17 cellular contexts compared by ENCODE assay signal in the genomic region with DNA sequence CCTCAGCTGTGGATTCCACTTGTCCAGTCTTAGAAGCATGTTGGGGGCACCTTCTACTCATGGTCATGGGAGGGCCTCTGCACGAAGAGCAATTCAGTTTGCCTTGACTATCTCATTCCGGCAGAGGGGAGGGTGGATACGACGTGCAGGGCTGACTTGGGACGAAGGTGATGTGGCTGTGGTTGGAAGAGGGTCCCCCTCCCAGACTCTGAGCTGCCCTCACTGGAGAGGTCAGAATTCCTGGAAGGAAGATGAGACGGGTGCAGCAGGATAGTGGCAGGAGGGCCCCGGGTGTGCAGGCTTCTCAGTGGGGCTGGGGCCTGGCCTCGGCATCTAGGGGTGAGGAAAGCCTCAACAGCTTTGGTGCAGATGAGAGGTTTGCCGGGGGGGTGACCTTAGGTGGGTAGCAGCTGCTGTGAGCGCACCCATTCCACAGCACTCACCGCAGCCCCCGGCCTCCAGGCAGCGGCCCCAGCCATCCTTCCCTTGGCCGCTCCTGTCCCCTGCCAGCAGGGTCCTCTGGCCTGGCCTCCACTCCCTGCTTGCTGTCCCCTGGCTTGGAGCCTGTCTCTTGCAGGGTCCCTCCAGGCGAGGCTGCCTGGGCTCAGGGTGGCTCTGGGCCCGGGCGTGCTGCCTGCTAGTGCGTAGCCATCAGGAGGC. TPM values are rescaled to one million over a fixed set of nuclear protein-coding genes. Genes with fewer than 3 reads are reported as not detected.
DNase-seq lines count a peak whose midpoint lies in the region; ATAC-seq and TF ChIP-seq lines count a peak whose summit lies in the region.
"Had no signal": no experiment of that assay in that cellular context is flagged by ENCODE, and none has a peak within 500 bp of the region (broad histone marks: within the 10 kb centered on the region; RNA-seq: fewer than 3 reads in every experiment).

No MANE protein-coding gene starts in this region.

- H3K79me1 ChIP-seq in neuronal stem cell (ENCODE audit: low read depth, low read length) = peaks cover 2% of the 10 kb centered on the region

- no peaks in the 10 kb centered on the region for H3K27me3 ChIP-seq in CD4-positive, alpha-beta memory T cell (ENCODE audit: insufficient read depth, low read length)
- H3K27me3 ChIP-seq in RWPE2 (ENCODE audit: insufficient read depth, poor library complexity, severe bottlenecking) (no peaks in the 10 kb centered on the region), neuronal stem cell (ENCODE audit: control insufficient read depth in 3 of 3, insufficient read depth in 3 of 3, low read depth in 1 of 3, low read length in 3 of 3) (peaks cover 0 to 32% (median 16%) of the 10 kb centered on the region in 3 experiments)

- H2AFZ ChIP-seq in neuronal stem cell (ENCODE audit: low read length) = no peak overlapping the region

- TF ChIP-seq CTCF in RWPE2 (IDR thresholded peaks at IDR 0.05; ENCODE audit: poor library complexity, severe bottlenecking) (no peak), coronary artery (IDR thresholded peaks at IDR 0.05) (no peak)

- H3K4me1 ChIP-seq in CD4-positive, alpha-beta memory T cell (ENCODE audit: insufficient read depth, low read length) = peaks cover 44% of the 10 kb centered on the region
- H3K4me1 ChIP-seq in RWPE2 (ENCODE audit: insufficient read depth, poor library complexity, severe bottlenecking) (peaks cover 9% of the 10 kb centered on the region), neuronal stem cell (ENCODE audit: control insufficient read depth in 2 of 2, insufficient read depth in 1 of 2, low read depth in 1 of 2, low read length in 2 of 2) (peaks cover 18% of the 10 kb centered on the region in 2 donors)

- H4K8ac ChIP-seq in neuronal stem cell (ENCODE audit: low read depth, low read length) = no peak overlapping the region

- H4K91ac ChIP-seq in neuronal stem cell (ENCODE audit: low read depth, low read length, poor library complexity) = no peak overlapping the region

- H2BK5ac ChIP-seq in neuronal stem cell (ENCODE audit: low read length) = no peak overlapping the region

- H3K18ac ChIP-seq in neuronal stem cell (ENCODE audit: low read length) = peak overlapping the region; percentile 64

- WGBS in neuronal stem cell (ENCODE audit: extremely low coverage in 2 of 2, insufficient read length in 2 of 2, insufficient replicate concordance in 1 of 2), 2 donors = no CpG with 5 or more reads among the region's 18 CpGs

- ATAC-seq in RWPE2 (ENCODE audit: low read depth) (no peak), Right ventricle myocardium superior (ENCODE audit: poor library complexity) (no peak), HG02571 (IDR thresholded peaks at IDR 0.05; ENCODE audit: unreplicated experiment) (no peak)
- ATAC-seq in stimulated activated naive B cell treated with anti-CD40 and anti-IgM and Interleukin-4, amounts not matched to agents 10 μg/mL and 1 μg/mL and 100 μg/mL, for 72 hours (replicated peaks) = no peak
- ATAC-seq: stimulated activated naive CD8-positive, alpha-beta T cell treated with anti-CD3 and anti-CD28 coated beads, Interleukin-15, amount 100 ng/mL, for 72 hours had no signal

- no peaks in the 10 kb centered on the region for H3K27me3 Mint-ChIP-seq in CD4-positive, alpha-beta memory T cell
- no peaks in the 10 kb centered on the region for H3K27me3 Mint-ChIP-seq in stimulated activated naive B cell treated with anti-CD40 and anti-IgM and Interleukin-4, amounts not matched to agents 10 μg/mL and 1 μg/mL and 100 μg/mL, for 72 hours
- H3K27me3 Mint-ChIP-seq: stimulated activated naive CD8-positive, alpha-beta T cell treated with anti-CD3 and anti-CD28 coated beads, Interleukin-15, amount 100 ng/mL, for 72 hours had no signal

- H3K4me1 Mint-ChIP-seq in CD4-positive, alpha-beta memory T cell = peaks cover 23 to 49% (median 34%) of the 10 kb centered on the region in 4 donors
- peaks cover 29 to 49% of the 10 kb centered on the region in 2 donors for H3K4me1 Mint-ChIP-seq in stimulated activated naive B cell treated with anti-CD40 and anti-IgM and Interleukin-4, amounts not matched to agents 10 μg/mL and 1 μg/mL and 100 μg/mL, for 72 hours

- H3K9me3 Mint-ChIP-seq in CD4-positive, alpha-beta memory T cell = no peaks in the 10 kb centered on the region
- H3K9me3 Mint-ChIP-seq in stimulated activated naive B cell treated with anti-CD40 and anti-IgM and Interleukin-4, amounts not matched to agents 10 μg/mL and 1 μg/mL and 100 μg/mL, for 72 hours = no peaks in the 10 kb centered on the region
- H3K9me3 Mint-ChIP-seq: stimulated activated naive CD8-positive, alpha-beta T cell treated with anti-CD3 and anti-CD28 coated beads, Interleukin-15, amount 100 ng/mL, for 72 hours had no signal

- peak in 1 of 5 donors; percentile 28 for DNase-seq in CD4-positive, alpha-beta memory T cell
- peak; percentile 38 for DNase-seq in RWPE2 (ENCODE audit: low spot score)
- DNase-seq in Right ventricle myocardium superior = peak; percentile 31
- DNase-seq in neuronal stem cell (ENCODE audit: low spot score) = no peak
- no peak for DNase-seq in anterior cingulate cortex (lab: John Stamatoyannopoulos, UW)
- DNase-seq in coronary artery (ENCODE audit: low spot score) = no peak
- no peak for DNase-seq in stimulated activated naive B cell treated with anti-CD40 and anti-IgM and Interleukin-4, amounts not matched to agents 10 μg/mL and 1 μg/mL and 100 μg/mL, for 72 hours
- DNase-seq: activated CD4-positive, alpha-beta T cell treated with anti-CD3 and anti-CD28 coated beads for 4 hours; activated gamma-delta T cell; caudate nucleus; NCI-H2107; NK-92 treated with Interleukin-12 subunit alpha and Interleukin-12 subunit beta, amount 100 ng/mL, for 24 hours; retina; SW 1271 had no signal

- H3K9ac ChIP-seq in neuronal stem cell (ENCODE audit: low read depth, low read length, poor library complexity) = no peak overlapping the region

- peak overlapping the region; percentile 60 for H3K27ac ChIP-seq in CD4-positive, alpha-beta memory T cell (ENCODE audit: low read depth, low read length)
- H3K27ac ChIP-seq in RWPE2 (ENCODE audit: poor library complexity, severe bottlenecking) (no peak overlapping the region), neuronal stem cell (replicated peaks; ENCODE audit: low read length) (no peak overlapping the region), coronary artery (no peak overlapping the region)
- H3K27ac ChIP-seq: HL-60 had no signal

- peaks cover 0 to 41% of the 10 kb centered on the region in 2 donors for H3K36me3 Mint-ChIP-seq in CD4-positive, alpha-beta memory T cell
- H3K36me3 Mint-ChIP-seq in stimulated activated naive B cell treated with anti-CD40 and anti-IgM and Interleukin-4, amounts not matched to agents 10 μg/mL and 1 μg/mL and 100 μg/mL, for 72 hours = peaks cover 17 to 18% of the 10 kb centered on the region in 2 donors

- no peaks in the 10 kb centered on the region for H3K9me3 ChIP-seq in CD4-positive, alpha-beta memory T cell (ENCODE audit: control insufficient read depth in 1 of 2, low read length in 2 of 2)
- H3K9me3 ChIP-seq in RWPE2 (ENCODE audit: severe bottlenecking) = no peaks in the 10 kb centered on the region
- peaks cover 0 to 2% of the 10 kb centered on the region in 2 donors for H3K9me3 ChIP-seq in neuronal stem cell (replicated peaks in 1 of 2; ENCODE audit: control insufficient read depth in 2 of 2, insufficient read depth in 1 of 2, low read depth in 1 of 2, low read length in 2 of 2)

- peaks cover 25% of the 10 kb centered on the region for H3K36me3 ChIP-seq in CD4-positive, alpha-beta memory T cell (ENCODE audit: insufficient read depth, low read length)
- H3K36me3 ChIP-seq in RWPE2 (ENCODE audit: low read depth) (peaks cover under 1% of the 10 kb centered on the region; the same call in 1 of the 2 replicates), neuronal stem cell (replicated peaks in 1 of 2; ENCODE audit: control insufficient read depth in 2 of 2, insufficient read depth in 2 of 2, low read length in 2 of 2) (peaks cover 0 to 21% of the 10 kb centered on the region in 2 donors)

- H2BK120ac ChIP-seq in neuronal stem cell (ENCODE audit: low read depth, low read length) = no peak overlapping the region

- intact Hi-C loops in CD4-positive, alpha-beta memory T cell (cut with micrococcal nuclease) = no loop called here
- intact Hi-C loops in Right ventricle myocardium superior (cut with DNase I) = no loop called here

- H2BK12ac ChIP-seq in neuronal stem cell (ENCODE audit: low read length) = no peak overlapping the region

- CTCF ChIA-PET in CD4-positive, alpha-beta memory T cell (lab: Charles Lee; ENCODE audit: partially characterized antibody) = interaction anchor here (1.5 to 3.5 kb wide), 3 partner anchors 9 to 15 kb away, joined by 3 to 19 read pairs (median 7); a partner anchor contains a TSS

- POLR2A ChIA-PET in CD4-positive, alpha-beta memory T cell (lab: Charles Lee; ENCODE audit: partially characterized antibody) = interaction anchor here (1.9 to 20.6 kb wide), 3 partner anchors 9 to 15 kb away, joined by 11 to 461 read pairs (median 249); a partner anchor contains a TSS

- peak overlapping the region; percentile 73 for H3K23ac ChIP-seq in neuronal stem cell (ENCODE audit: low read depth, low read length, poor library complexity)

- H3K27ac Mint-ChIP-seq in CD4-positive, alpha-beta memory T cell = peak overlapping the region in 3 of 7 donors; percentile 57 to 85 (median 76)
- H3K27ac Mint-ChIP-seq in stimulated activated naive B cell treated with anti-CD40 and anti-IgM and Interleukin-4, amounts not matched to agents 10 μg/mL and 1 μg/mL and 100 μg/mL, for 72 hours = no peak overlapping the region
- H3K27ac Mint-ChIP-seq: stimulated activated naive CD8-positive, alpha-beta T cell treated with anti-CD3 and anti-CD28 coated beads, Interleukin-15, amount 100 ng/mL, for 72 hours had no signal

- H2AK5ac ChIP-seq in neuronal stem cell (ENCODE audit: low read depth, low read length) = peak overlapping the region; percentile 19

- no peak overlapping the region for H2BK15ac ChIP-seq in neuronal stem cell (ENCODE audit: low read length)

- H3K4me3 ChIP-seq in CD4-positive, alpha-beta memory T cell (ENCODE audit: low read length in 2 of 2) = no peak overlapping the region
- H3K4me3 ChIP-seq in RWPE2 (ENCODE audit: severe bottlenecking) (no peak overlapping the region), neuronal stem cell (ENCODE audit: low read length in 2 of 2) (peak overlapping the region in 1 of 2 donors; percentile 11), coronary artery (no peak overlapping the region)

- H3K4me2 ChIP-seq in neuronal stem cell (ENCODE audit: insufficient read depth, low read length, poor library complexity, severe bottlenecking) = no peak overlapping the region

- H3K4ac ChIP-seq in neuronal stem cell (ENCODE audit: low read length) = no peak overlapping the region

- H3K4me3 Mint-ChIP-seq in CD4-positive, alpha-beta memory T cell = peak overlapping the region in 6 of 8 donors; percentile 40 to 89 (median 66)
- peak overlapping the region in 1 of 2 donors; percentile 2 for H3K4me3 Mint-ChIP-seq in stimulated activated naive B cell treated with anti-CD40 and anti-IgM and Interleukin-4, amounts not matched to agents 10 μg/mL and 1 μg/mL and 100 μg/mL, for 72 hours

- H3K14ac ChIP-seq in neuronal stem cell (ENCODE audit: low read length) = no peak overlapping the region

RNA-seq across cellular contexts. Expression of a gene that starts 3.2 kb away (rescaled TPM):
- total RNA-seq in CD4-positive, alpha-beta memory T cell = 100 to 1,000 TPM; 140 to 145 TPM
- polyA plus RNA-seq in CD4-positive, alpha-beta memory T cell = 100 to 1,000 TPM in 1 of 2 donors, 10 to 100 TPM in 1; 13.6 to 100 TPM
- total RNA-seq in Right ventricle myocardium superior = 89.5 TPM
- 15.2 TPM for polyA plus RNA-seq in neuronal stem cell (2013, experiment 1 of 2)
- polyA plus RNA-seq in neuronal stem cell (2013, experiment 2 of 2) = 15.3 TPM

RNA-seq across cellular contexts. Expression of a gene that starts 11.3 kb away (rescaled TPM):
- 10 to 100 TPM; 16.3 to 19.4 TPM for total RNA-seq in CD4-positive, alpha-beta memory T cell
- polyA plus RNA-seq in CD4-positive, alpha-beta memory T cell = 10 to 100 TPM; 18.2 to 18.5 TPM
- 11.5 TPM for total RNA-seq in Right ventricle myocardium superior
- polyA plus RNA-seq in neuronal stem cell (2013, experiment 1 of 2) = 3.8 TPM
- 3.2 TPM for polyA plus RNA-seq in neuronal stem cell (2013, experiment 2 of 2)

RNA-seq across cellular contexts. Expression of a gene that starts 13.7 kb away (rescaled TPM):
- total RNA-seq in CD4-positive, alpha-beta memory T cell = 10 to 100 TPM; 71.4 to 84.8 TPM
- polyA plus RNA-seq in CD4-positive, alpha-beta memory T cell = 10 to 100 TPM in 1 of 2 donors, 1 to 10 TPM in 1; 9.4 to 15.2 TPM
- 5.6 TPM for total RNA-seq in Right ventricle myocardium superior
- 4.1 TPM for polyA plus RNA-seq in neuronal stem cell (2013, experiment 1 of 2)
- 4.3 TPM for polyA plus RNA-seq in neuronal stem cell (2013, experiment 2 of 2)

RNA-seq across cellular contexts. Expression of a gene that starts 15.1 kb away (rescaled TPM):
- total RNA-seq in CD4-positive, alpha-beta memory T cell = 10 to 100 TPM; 80.6 to 83.0 TPM
- 10 to 100 TPM in 1 of 2 donors, 1 to 10 TPM in 1; 9.9 to 18.7 TPM for polyA plus RNA-seq in CD4-positive, alpha-beta memory T cell
- 49.7 TPM for total RNA-seq in Right ventricle myocardium superior
- polyA plus RNA-seq in neuronal stem cell (2013, experiment 1 of 2) = 24.5 TPM
- 23.9 TPM for polyA plus RNA-seq in neuronal stem cell (2013, experiment 2 of 2)

RNA-seq across cellular contexts. Expression of a gene that starts 53.8 kb away (rescaled TPM):
- 1 to 10 TPM; 6.3 to 6.8 TPM for total RNA-seq in CD4-positive, alpha-beta memory T cell
- polyA plus RNA-seq in CD4-positive, alpha-beta memory T cell = 1 to 10 TPM in 1 of 2 donors, under 1 TPM in 1; 0.71 to 1.3 TPM
- 2.0 TPM for total RNA-seq in Right ventricle myocardium superior
- 0.92 TPM for polyA plus RNA-seq in neuronal stem cell (2013, experiment 1 of 2)
- 0.96 TPM for polyA plus RNA-seq in neuronal stem cell (2013, experiment 2 of 2)

Comparison
In these comparisons a context has a peak if more than half of its experiments do, and no peak if none do; other contexts are left out.
1. DNase-seq: peak in RWPE2 (single experiment) and Right ventricle myocardium superior (single experiment); none in neuronal stem cell (single experiment), anterior cingulate cortex (0 of 58), coronary artery (single experiment) and stimulated activated naive B cell treated with anti-CD40 and anti-IgM and Interleukin-4, amounts not matched to agents 10 μg/mL and 1 μg/mL and 100 μg/mL, for 72 hours (single experiment).
2. RNA of a gene that starts 13.7 kb away (total RNA-seq): 71.4 to 84.8 TPM in CD4-positive, alpha-beta memory T cell; 5.6 TPM in Right ventricle myocardium superior (single experiment); every median in the first group is over 10 times any median in the second.